Comparison of ENCODE assay signal across 8 cellular contexts in the genomic region with DNA sequence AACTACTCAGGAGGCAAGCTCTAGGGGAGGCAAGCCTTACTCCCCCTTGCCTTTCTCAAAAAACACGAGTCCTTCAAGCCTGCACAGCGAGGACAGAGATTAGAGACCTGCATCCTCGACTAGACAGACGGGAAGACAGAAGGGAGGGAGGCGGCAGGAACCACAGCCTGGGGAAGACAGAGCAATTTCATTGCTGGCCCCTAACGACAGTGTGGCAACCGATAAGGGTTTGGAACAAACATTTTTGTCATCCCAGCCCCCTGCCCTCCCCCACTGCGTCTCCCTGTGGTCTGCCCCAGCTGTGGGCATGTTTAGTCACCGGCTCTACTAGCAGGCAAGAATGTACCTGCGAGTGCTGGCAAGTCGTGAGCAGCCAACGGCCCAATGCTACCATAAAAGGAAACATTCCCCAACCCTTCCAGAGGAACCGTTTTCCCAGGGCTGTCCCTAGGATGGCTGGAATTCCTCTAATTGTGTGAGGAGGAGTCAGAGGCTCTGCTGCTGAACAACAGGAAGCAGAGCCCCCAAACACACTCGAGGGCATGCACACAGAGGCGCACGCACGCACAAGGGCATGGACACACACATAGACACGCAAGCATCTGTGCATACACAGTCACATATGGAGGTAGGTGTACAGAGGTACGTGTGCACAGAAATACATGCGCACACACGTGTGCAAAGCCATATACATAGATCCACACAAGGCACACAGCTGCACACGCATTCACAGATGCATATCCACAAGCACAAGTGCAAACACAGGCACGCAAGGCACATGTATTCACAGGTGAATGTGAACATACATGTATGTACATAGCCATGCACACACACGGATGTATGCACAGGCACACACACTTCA. TPM values are rescaled to one million over a fixed set of nuclear protein-coding genes. Genes with fewer than 3 reads are reported as not detected.
DNase-seq lines count a peak whose midpoint lies in the region; ATAC-seq and TF ChIP-seq lines count a peak whose summit lies in the region.

No MANE protein-coding gene starts in this region.

- no peak overlapping the region for H3K4me2 ChIP-seq in MM.1S (ENCODE audit: low read depth, low read length)

- no peak overlapping the region for H2AFZ ChIP-seq in MM.1S (ENCODE audit: low read length)

- peak overlapping the region; percentile 90 for H3K4me3 Mint-ChIP-seq in activated CD8-positive, alpha-beta T cell treated with anti-CD3 and anti-CD28 coated beads for 36 hours

- peaks cover 91% of the 10 kb centered on the region for H3K79me2 ChIP-seq in MM.1S (ENCODE audit: low read length)

- peak; percentile 51 for ATAC-seq in activated CD8-positive, alpha-beta T cell treated with anti-CD3 and anti-CD28 coated beads for 36 hours
- ATAC-seq in mucosa of descending colon: peak; percentile 27

- no peak for TF ChIP-seq CTCF in activated CD8-positive, alpha-beta T cell treated with anti-CD3 and anti-CD28 coated beads for 36 hours (IDR thresholded peaks at IDR 0.05)
- TF ChIP-seq CTCF in mucosa of descending colon (IDR thresholded peaks at IDR 0.05) (no peak), MM.1S (IDR thresholded peaks at IDR 0.05; ENCODE audit: low read length) (no peak)

- peak overlapping the region; percentile 100 for H3K27ac Mint-ChIP-seq in activated CD8-positive, alpha-beta T cell treated with anti-CD3 and anti-CD28 coated beads for 36 hours

- H3K9me3 Mint-ChIP-seq in activated CD8-positive, alpha-beta T cell treated with anti-CD3 and anti-CD28 coated beads for 36 hours: no peaks in the 10 kb centered on the region

- H4K20me1 ChIP-seq in MM.1S (ENCODE audit: insufficient read depth, low read length): no peaks in the 10 kb centered on the region

- no peaks in the 10 kb centered on the region for H3K27me3 Mint-ChIP-seq in activated CD8-positive, alpha-beta T cell treated with anti-CD3 and anti-CD28 coated beads for 36 hours

- H3K36me3 ChIP-seq in mucosa of descending colon (ENCODE audit: low read depth): peaks cover 7% of the 10 kb centered on the region
- H3K36me3 ChIP-seq in MM.1S (replicated peaks; ENCODE audit: insufficient read depth, low read length): peaks cover 31% of the 10 kb centered on the region

- peaks cover 97% of the 10 kb centered on the region for H3K36me3 Mint-ChIP-seq in activated CD8-positive, alpha-beta T cell treated with anti-CD3 and anti-CD28 coated beads for 36 hours (ENCODE audit: low read depth)

- H3K9me2 ChIP-seq in MM.1S (replicated peaks; ENCODE audit: insufficient read depth, low read length): no peaks in the 10 kb centered on the region

- H3K4me1 ChIP-seq in mucosa of descending colon (ENCODE audit: low read depth) (peaks cover 83% of the 10 kb centered on the region), MM.1S (ENCODE audit: low read length) (peaks cover 49% of the 10 kb centered on the region)

- peak; percentile 100 for DNase-seq in EL
- DNase-seq in NCI-H2227 treated with DMSO at 0.1 percent for 48 hours (lab: John Stamatoyannopoulos, UW): peak; percentile 13
- DNase-seq in activated CD8-positive, alpha-beta T cell treated with anti-CD3 and anti-CD28 coated beads for 36 hours: peak; percentile 95
- DNase-seq in effector CD4-positive, alpha-beta T cell: peak; percentile 79
- DNase-seq in mucosa of descending colon: peak in 2 of 3 donors; percentile 65 to 78
- DNase-seq in stimulated activated CD8-positive, alpha-beta memory T cell treated with anti-CD3 and anti-CD28 coated beads, Interleukin-4, amount 100 ng/mL, for 4 hours (ENCODE audit: low read depth in 2 of 2, low spot score in 1 of 2): peak; percentile 74 to 81
- DNase-seq in NCI-H345 (lab: John Stamatoyannopoulos, UW): no peak
- DNase-seq in MM.1S: no peak

- no peak overlapping the region for H3K4me3 ChIP-seq in mucosa of descending colon
- no peak overlapping the region for H3K4me3 ChIP-seq in MM.1S (ENCODE audit: low read length)

- H3K9ac ChIP-seq in MM.1S (ENCODE audit: low read length): no peak overlapping the region

- H3F3A ChIP-seq in MM.1S (ENCODE audit: insufficient read depth, low read length): peaks cover 39% of the 10 kb centered on the region

- intact Hi-C loops in activated CD8-positive, alpha-beta T cell treated with anti-CD3 and anti-CD28 coated beads for 36 hours (cut with micrococcal nuclease): loop anchor here (5.0 kb wide), 2 partner anchors 48 to 123 kb away; no protein-coding TSS in a partner anchor
- intact Hi-C loops in mucosa of descending colon (cut with DNase I, micrococcal nuclease): loop anchor here in 1 of 2 donors (10.0 kb wide), 1 partner anchor 55 kb away; a partner anchor contains a TSS

- CTCF ChIA-PET in activated CD8-positive, alpha-beta T cell treated with anti-CD3 and anti-CD28 coated beads for 36 hours (lab: Charles Lee): interaction anchor here (0.6 to 7.8 kb wide), 6 partner anchors 8 to 141 kb away, joined by 3 to 55 read pairs (median 5); no protein-coding TSS in a partner anchor

- H3K4me1 Mint-ChIP-seq in activated CD8-positive, alpha-beta T cell treated with anti-CD3 and anti-CD28 coated beads for 36 hours (ENCODE audit: low read depth): peaks cover 80% of the 10 kb centered on the region

- POLR2A ChIA-PET in activated CD8-positive, alpha-beta T cell treated with anti-CD3 and anti-CD28 coated beads for 36 hours (lab: Charles Lee): interaction anchor here (0.8 to 44.1 kb wide), 13 partner anchors 9 to 177 kb away, joined by 3 to 1125 read pairs (median 4); a partner anchor contains a TSS

- no peaks in the 10 kb centered on the region for H3K27me3 ChIP-seq in MM.1S (replicated peaks; ENCODE audit: insufficient read depth, low read length)

- H3K27ac ChIP-seq in MM.1S (ENCODE audit: low read length): no peak overlapping the region

- H3K9me3 ChIP-seq in mucosa of descending colon (no peaks in the 10 kb centered on the region), MM.1S (replicated peaks; ENCODE audit: insufficient read depth, low read length) (no peaks in the 10 kb centered on the region)

RNA-seq across cellular contexts. Expression of a gene that starts 58.3 kb away (rescaled TPM):
- total RNA-seq in activated CD8-positive, alpha-beta T cell treated with anti-CD3 and anti-CD28 coated beads for 36 hours: 100 to 1,000 TPM; 624 to 679 TPM
- total RNA-seq in mucosa of descending colon: 100 to 1,000 TPM; 501 to 831 (median 599) TPM

Comparison
In these comparisons a context has a peak if more than half of its experiments do, and no peak if none do; other contexts are left out.
1. DNase-seq: peak in EL (single experiment), NCI-H2227 treated with DMSO at 0.1 percent for 48 hours (single experiment), activated CD8-positive, alpha-beta T cell treated with anti-CD3 and anti-CD28 coated beads for 36 hours (single experiment), effector CD4-positive, alpha-beta T cell (single experiment), mucosa of descending colon (2 of 3) and stimulated activated CD8-positive, alpha-beta memory T cell treated with anti-CD3 and anti-CD28 coated beads, Interleukin-4, amount 100 ng/mL, for 4 hours (2 of 2); none in NCI-H345 (single experiment) and MM.1S (single experiment).